ENCODE assay signal across 1 cellular context in genomic region chr12:103586791-103587370, GRCh38.
TF ChIP-seq lines count a peak whose summit lies in the region.

TSS of gene STAB2 (plus strand) at chr12:103587273. CDS start at chr12:103587477, 204 bp downstream.

TF ChIP-seq in GM23338, 12 proteins besides CTCF, POLR2A, EP300 and RAD21 (continued from another document):
- no peak for TF ChIP-seq ZNF462 (CRISPR knock-in tag; IDR thresholded peaks at IDR 0.05)
